25 cellular contexts compared by ENCODE assay signal in genomic region chr18:28201056-28201455, GRCh38. TPM values are rescaled to one million over a fixed set of nuclear protein-coding genes. Genes with fewer than 3 reads are reported as not detected.
"Had no signal": no experiment of that assay in that cellular context is flagged by ENCODE, and none has a peak within 500 bp of the region (broad histone marks: within the 10 kb centered on the region; RNA-seq: fewer than 3 reads in every experiment).

No MANE protein-coding gene starts in this region.

- H3K36me3 Mint-ChIP-seq: immature natural killer cell; natural killer cell; stimulated activated effector memory CD8-positive, alpha-beta T cell treated with anti-CD3 and anti-CD28 coated beads, Interleukin-12 subunit alpha, Interleukin-12 subunit beta, amount 100 ng/mL, for 72 hours had no signal

- DNase-seq: cortex of kidney; effector memory CD8-positive, alpha-beta T cell; hypothalamus; immature natural killer cell; islet precursor cell; kidney glomerular epithelial cell; left ventricle myocardium superior; lower lobe of right lung; natural killer cell; pancreas; right cardiac atrium; sigmoid colon; stimulated activated CD4-positive, alpha-beta T cell treated with anti-CD3 and anti-CD28 coated beads, Interleukin-2, amount 100 ng/mL, for 24 hours; stimulated activated CD4-positive, alpha-beta T cell treated with anti-CD3 and anti-CD28 coated beads, Interleukin-4, amount 100 ng/mL, for 24 hours; stimulated activated naive CD4-positive, alpha-beta T cell treated with Interleukin-2 at 50 U/mL for 16 hours; stomach; thyroid gland; trophoblast cell had no signal

- H3K27ac Mint-ChIP-seq: effector memory CD8-positive, alpha-beta T cell; immature natural killer cell; natural killer cell; stimulated activated effector memory CD8-positive, alpha-beta T cell treated with anti-CD3 and anti-CD28 coated beads, Interleukin-12 subunit alpha, Interleukin-12 subunit beta, amount 100 ng/mL, for 72 hours had no signal

- H3K36me3 ChIP-seq: lower lobe of right lung, neutrophil, pancreas, prostate gland, sigmoid colon, stomach, thyroid gland, vagina had no signal

- H3K27ac ChIP-seq: lower lobe of right lung, neutrophil, pancreas, prostate gland, sigmoid colon, stomach, thyroid gland, vagina had no signal

- H3K4me3 ChIP-seq: lower lobe of right lung, pancreas, prostate gland, sigmoid colon, stomach, thyroid gland, vagina had no signal

- H3K9me3 Mint-ChIP-seq: natural killer cell had no signal

- H3K4me3 Mint-ChIP-seq: effector memory CD8-positive, alpha-beta T cell; immature natural killer cell; natural killer cell; stimulated activated effector memory CD8-positive, alpha-beta T cell treated with anti-CD3 and anti-CD28 coated beads, Interleukin-12 subunit alpha, Interleukin-12 subunit beta, amount 100 ng/mL, for 72 hours had no signal

- ATAC-seq: effector memory CD8-positive, alpha-beta T cell; left ventricle myocardium superior; lower lobe of right lung; natural killer cell; pancreas; right cardiac atrium; stimulated activated effector memory CD8-positive, alpha-beta T cell treated with anti-CD3 and anti-CD28 coated beads, Interleukin-12 subunit alpha, Interleukin-12 subunit beta, amount 100 ng/mL, for 72 hours had no signal

- H3K9me3 ChIP-seq: lower lobe of right lung, neutrophil, pancreas, prostate gland, sigmoid colon, stomach, thyroid gland, vagina had no signal

- H3K4me1 ChIP-seq: lower lobe of right lung, pancreas, prostate gland, stomach, thyroid gland, vagina had no signal

- H3K4me1 Mint-ChIP-seq: immature natural killer cell; natural killer cell; stimulated activated effector memory CD8-positive, alpha-beta T cell treated with anti-CD3 and anti-CD28 coated beads, Interleukin-12 subunit alpha, Interleukin-12 subunit beta, amount 100 ng/mL, for 72 hours had no signal

- H3K27me3 Mint-ChIP-seq: effector memory CD8-positive, alpha-beta T cell had no signal

- FAIRE-seq: endometrium, frontal cortex, pancreas had no signal

- H3K27me3 ChIP-seq: neutrophil, pancreas, sigmoid colon, stomach, thyroid gland, vagina had no signal

RNA-seq across cellular contexts. Expression of gene CDH2, which starts 24.1 kb away (rescaled TPM):
- total RNA-seq: mononuclear cell had no signal
